In the genomic region with DNA sequence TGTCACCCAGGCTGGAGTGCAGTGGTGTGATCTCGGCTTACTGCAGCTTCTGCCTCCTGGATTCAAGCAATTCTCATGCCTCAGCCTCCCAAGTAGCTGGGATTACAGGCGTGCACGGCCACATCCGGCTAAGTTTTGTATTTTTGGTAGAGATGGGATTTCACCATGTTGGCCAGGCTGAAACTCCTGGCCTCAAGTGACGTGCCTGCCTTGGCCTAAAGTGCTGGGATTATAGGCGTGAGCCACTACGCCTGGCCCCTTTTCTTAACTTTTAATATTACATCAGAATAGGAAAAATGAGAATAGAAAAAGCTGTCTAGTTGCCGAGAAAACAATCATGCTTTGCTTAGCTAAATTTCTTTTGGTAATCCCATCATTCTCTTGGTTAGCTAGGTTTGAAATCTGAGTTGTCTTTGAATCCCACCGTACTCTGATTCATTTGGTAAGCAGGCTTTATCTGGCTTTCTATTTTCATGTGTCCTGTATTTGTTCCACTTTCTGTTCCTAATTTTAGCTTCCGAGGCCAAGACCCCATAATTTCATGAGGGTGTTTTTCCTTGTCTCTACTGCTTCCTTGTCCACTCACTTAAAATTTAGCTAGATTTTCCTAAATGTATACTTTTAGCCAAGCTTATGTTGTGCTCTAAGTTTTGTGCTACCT, we compare ENCODE assay signal across 16 cellular contexts.
DNase-seq lines count a peak whose midpoint lies in the region; ATAC-seq and TF ChIP-seq lines count a peak whose summit lies in the region.
"Had no signal": no experiment of that assay in that cellular context is flagged by ENCODE, and none has a peak within 500 bp of the region (broad histone marks: within the 10 kb centered on the region; RNA-seq: fewer than 3 reads in every experiment).

No MANE protein-coding gene starts in this region.

- H2AFZ ChIP-seq in PC-3 (ENCODE audit: low read length), result no peak overlapping the region

- no peaks in the 10 kb centered on the region for H3K27me3 Mint-ChIP-seq in activated CD4-positive, alpha-beta T cell treated with anti-CD3 and anti-CD28 coated beads, Interleukin-2, amount 10 ng/mL, durations not matched to agents 7 days and 5 days
- H3K27me3 Mint-ChIP-seq: dendritic cell treated with granulocyte-macrophage colony-stimulating factor and Interleukin-4, amounts not matched to agents 40 ng/mL and 50 ng/mL, for 4 days; type B pancreatic cell had no signal

- CTCF ChIA-PET in activated CD4-positive, alpha-beta T cell treated with anti-CD3 and anti-CD28 coated beads, Interleukin-2, amount 10 ng/mL, durations not matched to agents 7 days and 5 days (lab: Charles Lee), result interaction anchor here (0.6 to 1.0 kb wide), 2 partner anchors 10 to 202 kb away, joined by 3 to 4 read pairs; no protein-coding TSS in a partner anchor
- CTCF ChIA-PET in PC-3 (lab: Charles Lee), result no interaction called here

- H4K20me1 ChIP-seq in PC-3 (ENCODE audit: low read length), result no peaks in the 10 kb centered on the region

- POLR2A ChIA-PET in activated CD4-positive, alpha-beta T cell treated with anti-CD3 and anti-CD28 coated beads, Interleukin-2, amount 10 ng/mL, durations not matched to agents 7 days and 5 days (lab: Charles Lee), result no interaction called here
- POLR2A ChIA-PET in PC-3 (lab: Charles Lee; ENCODE audit: unreplicated experiment), result no interaction called here

- H3K4me2 ChIP-seq in PC-3 (ENCODE audit: low read length), result no peak overlapping the region

- peaks cover 20% of the 10 kb centered on the region for H3K4me1 Mint-ChIP-seq in activated CD4-positive, alpha-beta T cell treated with anti-CD3 and anti-CD28 coated beads, Interleukin-2, amount 10 ng/mL, durations not matched to agents 7 days and 5 days

- peaks cover 3% of the 10 kb centered on the region; the same call in 1 of the 2 replicates for H3K36me3 ChIP-seq in PC-3 (ENCODE audit: low read depth, low read length)
- H3K36me3 ChIP-seq in gastrocnemius medialis, result no peaks in the 10 kb centered on the region

- peak overlapping the region; percentile 69 for H3K27ac Mint-ChIP-seq in activated CD4-positive, alpha-beta T cell treated with anti-CD3 and anti-CD28 coated beads, Interleukin-2, amount 10 ng/mL, durations not matched to agents 7 days and 5 days
- H3K27ac Mint-ChIP-seq: dendritic cell treated with granulocyte-macrophage colony-stimulating factor and Interleukin-4, amounts not matched to agents 40 ng/mL and 50 ng/mL, for 4 days; type B pancreatic cell had no signal

- H3K4me3 Mint-ChIP-seq in activated CD4-positive, alpha-beta T cell treated with anti-CD3 and anti-CD28 coated beads, Interleukin-2, amount 10 ng/mL, durations not matched to agents 7 days and 5 days, result no peak overlapping the region
- H3K4me3 Mint-ChIP-seq: dendritic cell treated with granulocyte-macrophage colony-stimulating factor and Interleukin-4, amounts not matched to agents 40 ng/mL and 50 ng/mL, for 4 days; type B pancreatic cell had no signal

- H3K79me2 ChIP-seq in PC-3 (ENCODE audit: low read length), result peaks cover 31% of the 10 kb centered on the region

- H3K36me3 Mint-ChIP-seq in activated CD4-positive, alpha-beta T cell treated with anti-CD3 and anti-CD28 coated beads, Interleukin-2, amount 10 ng/mL, durations not matched to agents 7 days and 5 days (ENCODE audit: low read depth), result peaks cover 37% of the 10 kb centered on the region

- no peak for TF ChIP-seq POLR2A in gastrocnemius medialis (IDR thresholded peaks at IDR 0.05)

- no peak overlapping the region for H3K9ac ChIP-seq in PC-3 (ENCODE audit: low read length)

- H3K4me1 ChIP-seq in PC-3 (ENCODE audit: insufficient read depth, low read length) (peaks cover 7% of the 10 kb centered on the region; the same call in 1 of the 2 replicates), gastrocnemius medialis (peaks cover 12 to 41% of the 10 kb centered on the region in 2 donors)

- TF ChIP-seq CTCF in PC-3 (conservative IDR thresholded peaks at IDR 0.05; ENCODE audit: low read depth, low read length), result no peak
- TF ChIP-seq CTCF in gastrocnemius medialis (IDR thresholded peaks at IDR 0.05 in 4 of 5, conservative IDR thresholded peaks at IDR 0.05 in 1 of 5), result no peak

- intact Hi-C loops in PC-3 (cut with micrococcal nuclease), result no loop called here
- intact Hi-C loops in Right ventricle myocardium superior (cut with DNase I), result no loop called here
- intact Hi-C loops in gastrocnemius medialis (cut with DNase I; ENCODE audit: low total_unique reads), result no loop called here
- intact Hi-C loops in left colon (cut with DNase I, micrococcal nuclease), result no loop called here

- no peak overlapping the region for H3K27ac ChIP-seq in PC-3 (ENCODE audit: low read length)
- peak overlapping the region in 3 of 4 donors; percentile 35 to 65 (median 60) for H3K27ac ChIP-seq in gastrocnemius medialis
- H3K27ac ChIP-seq: SK-N-MC had no signal

- no peaks in the 10 kb centered on the region for H3F3A ChIP-seq in PC-3 (ENCODE audit: low read length, unreplicated experiment)

- ATAC-seq in PC-3 (no peak), Right ventricle myocardium superior (ENCODE audit: poor library complexity) (peak; percentile 47), gastrocnemius medialis (peak; percentile 16 to 40), left colon (no peak)

- no peak for DNase-seq in activated CD4-positive, alpha-beta T cell treated with anti-CD3 and anti-CD28 coated beads, Interleukin-2, amount 10 ng/mL, durations not matched to agents 7 days and 5 days
- DNase-seq in activated CD4-positive, alpha-beta T cell treated with anti-CD3 and anti-CD28 coated beads for 1 hour, result no peak
- DNase-seq in PC-3 (no peak), Right ventricle myocardium superior (no peak), gastrocnemius medialis (no peak), LoVo (ENCODE audit: low spot score) (no peak), left colon (no peak), hypothalamus (lab: John Stamatoyannopoulos, UW) (no peak)
- DNase-seq: DMS153, foreskin fibroblast, islet precursor cell, KBM-7, NCI-H2029 had no signal

- no peak overlapping the region for H3K4me3 ChIP-seq in PC-3 (ENCODE audit: low read length)
- H3K4me3 ChIP-seq in gastrocnemius medialis, result no peak overlapping the region
- H3K4me3 ChIP-seq: SK-N-MC had no signal

- H3K27me3 ChIP-seq in PC-3 (ENCODE audit: low read length), result no peaks in the 10 kb centered on the region
- H3K27me3 ChIP-seq in gastrocnemius medialis, result no peaks in the 10 kb centered on the region

- H3K9me2 ChIP-seq in PC-3 (replicated peaks; ENCODE audit: low read length), result no peaks in the 10 kb centered on the region

- H3K9me3 ChIP-seq in PC-3 (ENCODE audit: low read length) (no peaks in the 10 kb centered on the region), gastrocnemius medialis (no peaks in the 10 kb centered on the region)

- H3K9me3 Mint-ChIP-seq in activated CD4-positive, alpha-beta T cell treated with anti-CD3 and anti-CD28 coated beads, Interleukin-2, amount 10 ng/mL, durations not matched to agents 7 days and 5 days, result no peaks in the 10 kb centered on the region
- H3K9me3 Mint-ChIP-seq: dendritic cell treated with granulocyte-macrophage colony-stimulating factor and Interleukin-4, amounts not matched to agents 40 ng/mL and 50 ng/mL, for 4 days; type B pancreatic cell had no signal

- TSS peak; percentile 10 for BruUV-seq in PC-3 (replicated peaks; lab: Mats Ljungman, UMichigan)

- in situ Hi-C loops in gastrocnemius medialis (cut with MboI; ENCODE audit: low sequenced_read_pairs in 4 of 4), result no loop called here

Comparison
In these comparisons a context has a peak if more than half of its experiments do, and no peak if none do; other contexts are left out.
1. ATAC-seq: peak in Right ventricle myocardium superior (single experiment) and gastrocnemius medialis (2 of 2); none in PC-3 (single experiment) and left colon (single experiment).